ENCODE assay signal across 9 cellular contexts in genomic region chr22:20550057-20550817, GRCh38. TPM values are rescaled to one million over a fixed set of nuclear protein-coding genes. Genes with fewer than 3 reads are reported as not detected.
DNase-seq lines count a peak whose midpoint lies in the region; ATAC-seq, FAIRE-seq and TF ChIP-seq lines count a peak whose summit lies in the region.
"Had no signal": no experiment of that assay in that cellular context is flagged by ENCODE, and none has a peak within 500 bp of the region (broad histone marks: within the 10 kb centered on the region; RNA-seq: fewer than 3 reads in every experiment).

No MANE protein-coding gene starts in this region.

- H3K4me1 ChIP-seq in hepatocyte (ENCODE audit: insufficient read depth), result peaks cover 45% of the 10 kb centered on the region
- peaks cover 0 to 27% of the 10 kb centered on the region in 2 donors for H3K4me1 ChIP-seq in small intestine (ENCODE audit: control insufficient read depth in 2 of 2, insufficient read depth in 1 of 2, low read depth in 1 of 2, low read length in 1 of 2)

- peaks cover 68% of the 10 kb centered on the region for H3K79me2 ChIP-seq in hepatocyte

- H3K9me3 ChIP-seq in hepatocyte (ENCODE audit: low read depth), result no peaks in the 10 kb centered on the region
- no peaks in the 10 kb centered on the region for H3K9me3 ChIP-seq in small intestine (ENCODE audit: control insufficient read depth, low read depth)

- peak overlapping the region; percentile 73 for H3K4me3 Mint-ChIP-seq in activated T-helper 1 cell treated with anti-CD3 and anti-CD28 coated beads, Interleukin-12 subunit alpha, Interleukin-12 subunit beta, Interleukin-2, Interleukin-4 antibody, amounts not matched to agents 30 ng/mL and 10 ng/mL and 1 ng/mL, durations not matched to agents 14 hours and 24 hours and 36 hours

- peaks cover 24% of the 10 kb centered on the region for H3K36me3 Mint-ChIP-seq in activated T-helper 1 cell treated with anti-CD3 and anti-CD28 coated beads, Interleukin-12 subunit alpha, Interleukin-12 subunit beta, Interleukin-2, Interleukin-4 antibody, amounts not matched to agents 30 ng/mL and 10 ng/mL and 1 ng/mL, durations not matched to agents 14 hours and 24 hours and 36 hours (ENCODE audit: low read depth)

- ATAC-seq in HG02885 (IDR thresholded peaks at IDR 0.05; ENCODE audit: poor library complexity, unreplicated experiment), result no peak

- peak overlapping the region; percentile 95 for H3K27ac Mint-ChIP-seq in activated T-helper 1 cell treated with anti-CD3 and anti-CD28 coated beads, Interleukin-12 subunit alpha, Interleukin-12 subunit beta, Interleukin-2, Interleukin-4 antibody, amounts not matched to agents 30 ng/mL and 10 ng/mL and 1 ng/mL, durations not matched to agents 14 hours and 24 hours and 36 hours

- intact Hi-C loops in activated T-helper 1 cell treated with anti-CD3 and anti-CD28 coated beads, Interleukin-12 subunit alpha, Interleukin-12 subunit beta, Interleukin-2, Interleukin-4 antibody, amounts not matched to agents 30 ng/mL and 10 ng/mL and 1 ng/mL, durations not matched to agents 14 hours and 24 hours and 36 hours (cut with micrococcal nuclease), result loop anchor here (2.0 kb wide), 1 partner anchor 19 kb away; no protein-coding TSS in a partner anchor

- TF ChIP-seq CTCF in hepatocyte (IDR thresholded peaks at IDR 0.05; ENCODE audit: poor library complexity), result no peak

- H3K27me3 ChIP-seq in H7 (ENCODE audit: control insufficient read depth, insufficient read depth, low read length) (no peaks in the 10 kb centered on the region), hepatocyte (no peaks in the 10 kb centered on the region), small intestine (ENCODE audit: control insufficient read depth in 2 of 2, insufficient read depth in 2 of 2, low read length in 2 of 2) (no peaks in the 10 kb centered on the region)

- peaks cover 13% of the 10 kb centered on the region for H3K36me3 ChIP-seq in H7 (replicated peaks; ENCODE audit: control insufficient read depth, insufficient read depth, low read length)
- no peaks in the 10 kb centered on the region for H3K36me3 ChIP-seq in hepatocyte (replicated peaks; ENCODE audit: insufficient read depth, low read depth)
- H3K36me3 ChIP-seq in small intestine (ENCODE audit: control insufficient read depth in 2 of 2, insufficient read depth in 2 of 2, low read length in 2 of 2), result peaks cover 0 to 12% of the 10 kb centered on the region in 2 donors

- H3K4me3 ChIP-seq in H7 (ENCODE audit: insufficient read depth, low read depth, low read length), result no peak overlapping the region
- H3K4me3 ChIP-seq in hepatocyte, result no peak overlapping the region
- H3K4me3 ChIP-seq in small intestine (ENCODE audit: low read depth in 1 of 2, low read length in 2 of 2), result no peak overlapping the region

- H2AFZ ChIP-seq in hepatocyte, result no peak overlapping the region

- H3K27ac ChIP-seq in hepatocyte, result peak overlapping the region; percentile 96
- H3K27ac ChIP-seq in small intestine (ENCODE audit: low read depth in 1 of 2, low read length in 1 of 2), result peak overlapping the region; percentile 45 to 92

- peaks cover 28% of the 10 kb centered on the region for H4K20me1 ChIP-seq in hepatocyte (ENCODE audit: insufficient read depth, poor library complexity, severe bottlenecking)

- peaks cover 60% of the 10 kb centered on the region for H3K4me1 Mint-ChIP-seq in activated T-helper 1 cell treated with anti-CD3 and anti-CD28 coated beads, Interleukin-12 subunit alpha, Interleukin-12 subunit beta, Interleukin-2, Interleukin-4 antibody, amounts not matched to agents 30 ng/mL and 10 ng/mL and 1 ng/mL, durations not matched to agents 14 hours and 24 hours and 36 hours (ENCODE audit: low read depth)

- no peaks in the 10 kb centered on the region for H3K27me3 Mint-ChIP-seq in activated T-helper 1 cell treated with anti-CD3 and anti-CD28 coated beads, Interleukin-12 subunit alpha, Interleukin-12 subunit beta, Interleukin-2, Interleukin-4 antibody, amounts not matched to agents 30 ng/mL and 10 ng/mL and 1 ng/mL, durations not matched to agents 14 hours and 24 hours and 36 hours (ENCODE audit: insufficient read depth)

- peak overlapping the region; percentile 43 for H3K4me2 ChIP-seq in hepatocyte

- FAIRE-seq in small intestine (lab: Jason Lieb, UNC), result no peak
- FAIRE-seq: colon had no signal

- H3K9me2 ChIP-seq in hepatocyte (replicated peaks; ENCODE audit: insufficient read depth), result no peaks in the 10 kb centered on the region

- no peaks in the 10 kb centered on the region for H3K9me3 Mint-ChIP-seq in activated T-helper 1 cell treated with anti-CD3 and anti-CD28 coated beads, Interleukin-12 subunit alpha, Interleukin-12 subunit beta, Interleukin-2, Interleukin-4 antibody, amounts not matched to agents 30 ng/mL and 10 ng/mL and 1 ng/mL, durations not matched to agents 14 hours and 24 hours and 36 hours

- 92% methylated on average over 8 of the region's 8 CpGs for WGBS in hepatocyte (ENCODE audit: low lambda C conversion rate, missing lambda C conversion rate)
- 83 to 89% (median 84%) methylated on average over 8 of the region's 8 CpGs for WGBS in small intestine, 3 donors

- DNase-seq in H7 (peak; percentile 26), hepatocyte (ENCODE audit: low spot score) (no peak), small intestine (no peak), islet precursor cell (no peak), COLO668 (lab: John Stamatoyannopoulos, UW; ENCODE audit: unreplicated experiment) (no peak), GF-D8 (lab: John Stamatoyannopoulos, UW) (no peak)
- DNase-seq in activated T-helper 1 cell treated with anti-CD3 and anti-CD28 coated beads, Interleukin-12 subunit alpha, Interleukin-12 subunit beta, Interleukin-2, Interleukin-4 antibody, amounts not matched to agents 30 ng/mL and 10 ng/mL and 1 ng/mL, durations not matched to agents 14 hours and 24 hours and 36 hours (ENCODE audit: low spot score), result no peak

RNA-seq across cellular contexts. Expression of gene MED15, which starts 42.8 kb away (rescaled TPM):
- total RNA-seq in H7 (2014; rRNA removed; shearing (Covaris generic)), result 24.4 and 25.3 TPM in 2 replicates
- 103 and 110 TPM in 2 replicates for total RNA-seq in activated T-helper 1 cell treated with anti-CD3 and anti-CD28 coated beads, Interleukin-12 subunit alpha, Interleukin-12 subunit beta, Interleukin-2, Interleukin-4 antibody, amounts not matched to agents 30 ng/mL and 10 ng/mL and 1 ng/mL, durations not matched to agents 14 hours and 24 hours and 36 hours
- total RNA-seq in hepatocyte, result 19.7 and 31.5 TPM in 2 replicates
- polyA plus RNA-seq in hepatocyte (53.1 and 53.2 TPM in 2 replicates), small intestine (100 to 1,000 TPM in 1 of 3 donors, 10 to 100 TPM in 2; 56.6 to 106 (median 96.7) TPM)

RNA-seq across cellular contexts. Expression of gene KLHL22, which starts 54.6 kb away (rescaled TPM):
- total RNA-seq in H7 (2014; rRNA removed; shearing (Covaris generic)), result 21.4 and 28.9 TPM in 2 replicates
- total RNA-seq in activated T-helper 1 cell treated with anti-CD3 and anti-CD28 coated beads, Interleukin-12 subunit alpha, Interleukin-12 subunit beta, Interleukin-2, Interleukin-4 antibody, amounts not matched to agents 30 ng/mL and 10 ng/mL and 1 ng/mL, durations not matched to agents 14 hours and 24 hours and 36 hours, result 18.8 and 21.9 TPM in 2 replicates
- total RNA-seq in hepatocyte, result 32.5 and 38.0 TPM in 2 replicates
- polyA plus RNA-seq in hepatocyte (20.5 and 23.6 TPM in 2 replicates), small intestine (10 to 100 TPM in 1 of 3 donors, 1 to 10 TPM in 2; 5.9 to 10.3 (median 6.9) TPM)
